In genomic region chr10:92571649-92572048, GRCh38 we compare ENCODE assay signal across 14 cellular contexts. TPM values are rescaled to one million over a fixed set of nuclear protein-coding genes. Genes with fewer than 3 reads are reported as not detected.
DNase-seq lines count a peak whose midpoint lies in the region; ATAC-seq, FAIRE-seq and TF ChIP-seq lines count a peak whose summit lies in the region.
"Had no signal": no experiment of that assay in that cellular context is flagged by ENCODE, and none has a peak within 500 bp of the region (broad histone marks: within the 10 kb centered on the region; RNA-seq: fewer than 3 reads in every experiment).

No MANE protein-coding gene starts in this region.

- H2AFZ ChIP-seq in K562 (ENCODE audit: low read depth, low read length), result no peak overlapping the region

- peaks cover 7 to 20% of the 10 kb centered on the region in 2 donors for H3K36me3 Mint-ChIP-seq in CD4-positive, alpha-beta memory T cell
- peaks cover 13% of the 10 kb centered on the region for H3K36me3 Mint-ChIP-seq in nephron progenitor cell (ENCODE audit: low read depth)

- POLR2A ChIA-PET in CD4-positive, alpha-beta memory T cell (lab: Charles Lee; ENCODE audit: partially characterized antibody), result interaction anchor here (1.1 to 8.4 kb wide), 4 partner anchors 9 to 281 kb away, joined by 3 to 151 read pairs (median 8); partner anchors contain the start of genes CPEB3, KIF11 and MARCHF5
- POLR2A ChIA-PET in K562 (lab: Yijun Ruan, JAX), result interaction anchor here (0.6 to 2.9 kb wide), 7 partner anchors 10 to 1045 kb away, joined by 3 to 10 read pairs (median 4); no protein-coding TSS in a partner anchor

- intact Hi-C loops in CD4-positive, alpha-beta memory T cell (cut with micrococcal nuclease), result loop anchor here (5.0 kb wide), 2 partner anchors 329 to 484 kb away; no protein-coding TSS in a partner anchor
- intact Hi-C loops in K562 (cut with micrococcal nuclease), result loop anchor here (10.0 kb wide), 1 partner anchor 187 kb away; no protein-coding TSS in a partner anchor

- TF ChIP-seq RAD21 in K562 (CRISPR knock-in tag; conservative IDR thresholded peaks at IDR 0.05 in 1 of 2, IDR thresholded peaks at IDR 0.05 in 1 of 2), result no peak

- no peak for TF ChIP-seq POLR2A in K562 (conservative IDR thresholded peaks at IDR 0.05)

- DNase-seq in CD4-positive, alpha-beta memory T cell, result no peak
- DNase-seq in HFF-Myc (ENCODE audit: extremely low read depth, low read depth) (no peak), K562 (ENCODE audit: extremely low read depth in 1 of 4, low spot score in 3 of 4) (no peak), nephron progenitor cell (no peak), left lobe of liver (ENCODE audit: low spot score) (no peak), mesenteric fat pad (ENCODE audit: low spot score) (no peak)
- DNase-seq in activated effector memory CD4-positive, alpha-beta T cell treated with anti-CD3 and anti-CD28 coated beads, Interleukin-2, amount 50 U/mL, for 16 hours, result no peak
- DNase-seq: activated B cell treated with CpG ODN at 0.5 μM for 24 hours; activated gamma-delta T cell; KBM-7; NCI-H345; SHP77 treated with DMSO at 0.1 percent for 48 hours; stimulated activated CD8-positive, alpha-beta memory T cell treated with anti-CD3 and anti-CD28 coated beads, Interleukin-4, amount 100 ng/mL, for 48 hours had no signal

- 0% methylated on average over 2 of the region's 2 CpGs for WGBS in K562 (ENCODE audit: insufficient coverage, low coverage, missing lambda C conversion rate)

- peak overlapping the region; percentile 95 for H3K4me2 ChIP-seq in K562 (ENCODE audit: insufficient read depth, low read length)

- no TSS peak for BruUV-seq in K562 (replicated peaks; lab: Mats Ljungman, UMichigan)

- H3K9me3 ChIP-seq in CD4-positive, alpha-beta memory T cell (ENCODE audit: control insufficient read depth in 1 of 2, low read length in 2 of 2), result no peaks in the 10 kb centered on the region
- H3K9me3 ChIP-seq in K562 (replicated peaks; ENCODE audit: control insufficient read depth, insufficient read depth, low read depth, low read length), result no peaks in the 10 kb centered on the region

- H4K20me1 ChIP-seq in K562 (replicated peaks; ENCODE audit: control insufficient read depth, insufficient read depth, low read length), result peaks cover 17% of the 10 kb centered on the region

- TF ChIP-seq CTCF in HFF-Myc (IDR thresholded peaks at IDR 0.05; ENCODE audit: low read depth, low read length, missing control alignments) (no peak), K562 (IDR thresholded peaks at IDR 0.05 in 2 of 3, conservative IDR thresholded peaks at IDR 0.05 in 1 of 3; ENCODE audit: insufficient read depth in 2 of 3, low read depth in 1 of 3, low read length in 3 of 3) (no peak), nephron progenitor cell (IDR thresholded peaks at IDR 0.05) (no peak)

- H3K27me3 Mint-ChIP-seq in CD4-positive, alpha-beta memory T cell, result no peaks in the 10 kb centered on the region
- no peaks in the 10 kb centered on the region for H3K27me3 Mint-ChIP-seq in nephron progenitor cell (ENCODE audit: low read depth, poor library complexity)
- H3K27me3 Mint-ChIP-seq: activated B cell treated with CpG ODN at 0.5 μM for 24 hours had no signal

- in situ Hi-C loops in K562 (cut with MboI), result loop anchor here (10.0 kb wide), 1 partner anchor 57 kb away; no protein-coding TSS in a partner anchor

- peak overlapping the region in 1 of 2 experiments; percentile 97; a peak in 1 of 4 replicates for H3K9ac ChIP-seq in K562 (ENCODE audit: insufficient read depth in 1 of 2, low read depth in 2 of 2, low read length in 2 of 2)

- peaks cover 86% of the 10 kb centered on the region for H3K79me2 ChIP-seq in K562 (ENCODE audit: control insufficient read depth, insufficient read depth, low read length)

- TF ChIP-seq EP300 in K562 (IDR thresholded peaks at IDR 0.05; ENCODE audit: low read length), result no peak

- H3K27ac ChIP-seq in CD4-positive, alpha-beta memory T cell (ENCODE audit: low read depth, low read length), result no peak overlapping the region
- H3K27ac ChIP-seq in K562 (ENCODE audit: extremely low read depth, low read depth, low read length), result no peak overlapping the region

- peak overlapping the region in 5 of 7 donors; percentile 5 to 91 (median 27) for H3K27ac Mint-ChIP-seq in CD4-positive, alpha-beta memory T cell
- H3K27ac Mint-ChIP-seq in nephron progenitor cell, result no peak overlapping the region

- H3K9me3 Mint-ChIP-seq in CD4-positive, alpha-beta memory T cell, result peaks cover 0 to 1% (median 0%) of the 10 kb centered on the region in 8 donors
- H3K9me3 Mint-ChIP-seq in nephron progenitor cell, result no peaks in the 10 kb centered on the region
- H3K9me3 Mint-ChIP-seq: activated B cell treated with CpG ODN at 0.5 μM for 24 hours had no signal

- CTCF ChIA-PET in CD4-positive, alpha-beta memory T cell (lab: Charles Lee; ENCODE audit: partially characterized antibody), result interaction anchor here (0.9 to 9.8 kb wide), 8 partner anchors 9 to 279 kb away, joined by 3 to 215 read pairs (median 4); no protein-coding TSS in a partner anchor
- CTCF ChIA-PET in K562 (lab: Yijun Ruan, JAX; ENCODE audit: low intra/inter-chr PET ratio), result no interaction called here

- peaks cover 38% of the 10 kb centered on the region for H3K4me1 ChIP-seq in CD4-positive, alpha-beta memory T cell (ENCODE audit: insufficient read depth, low read length)
- H3K4me1 ChIP-seq in K562 (replicated peaks in 1 of 2; ENCODE audit: control insufficient read depth in 2 of 2, insufficient read depth in 2 of 2, low read length in 2 of 2), result peaks cover 13 to 14% of the 10 kb centered on the region in 2 experiments; a peak in 4 of 5 replicates

- no peak overlapping the region for H3K4me3 ChIP-seq in CD4-positive, alpha-beta memory T cell (ENCODE audit: low read length in 2 of 2)
- H3K4me3 ChIP-seq in HFF-Myc (replicated peaks; ENCODE audit: low read depth, low read length) (peak overlapping the region; percentile 70), K562 (peak overlapping the region; percentile 87)

- no peaks in the 10 kb centered on the region for H3K27me3 ChIP-seq in CD4-positive, alpha-beta memory T cell (ENCODE audit: insufficient read depth, low read length)
- no peaks in the 10 kb centered on the region for H3K27me3 ChIP-seq in K562 (ENCODE audit: control insufficient read depth in 2 of 2, insufficient read depth in 2 of 2, low read length in 2 of 2)

- H3K4me3 Mint-ChIP-seq in CD4-positive, alpha-beta memory T cell, result peak overlapping the region in 5 of 8 donors; percentile 5 to 95 (median 93)
- H3K4me3 Mint-ChIP-seq in nephron progenitor cell, result peak overlapping the region; percentile 84

- H3K4me1 Mint-ChIP-seq in CD4-positive, alpha-beta memory T cell, result peaks cover 35 to 62% (median 45%) of the 10 kb centered on the region in 4 donors
- peaks cover 42% of the 10 kb centered on the region for H3K4me1 Mint-ChIP-seq in nephron progenitor cell

- peak; percentile 60 for FAIRE-seq in K562 (lab: Jason Lieb, UNC)

- H3K36me3 ChIP-seq in CD4-positive, alpha-beta memory T cell (ENCODE audit: insufficient read depth, low read length), result no peaks in the 10 kb centered on the region
- H3K36me3 ChIP-seq in K562 (ENCODE audit: control insufficient read depth, insufficient read depth, low read length), result peaks cover 39% of the 10 kb centered on the region

- H3K9me1 ChIP-seq in K562 (ENCODE audit: control insufficient read depth, insufficient read depth, low read length), result no peaks in the 10 kb centered on the region

- ATAC-seq in K562 (no peak), left lobe of liver (no peak), HG02678 (IDR thresholded peaks at IDR 0.05; ENCODE audit: unreplicated experiment) (no peak)

RNA-seq across cellular contexts. Expression of gene IDE, which starts 2.2 kb away (rescaled TPM):
- 10 to 100 TPM; 38.4 to 40.2 TPM for total RNA-seq in CD4-positive, alpha-beta memory T cell
- 10 to 100 TPM; 19.5 to 20.0 TPM for polyA plus RNA-seq in CD4-positive, alpha-beta memory T cell
- 50.5 and 136 TPM in 2 replicates for total RNA-seq in K562 (2011; cell fraction: chromatin; rRNA removed; ENCODE audit: low replicate concordance)
- total RNA-seq in K562 (2011; cell fraction: nucleolus; rRNA removed), result 18.2 and 28.7 TPM in 2 replicates
- total RNA-seq in K562 (2011; cell fraction: nucleoplasm; rRNA removed), result 50.9 and 77.5 TPM in 2 replicates
- total RNA-seq in K562 (2014; rRNA removed), result 20.1 and 20.4 TPM in 2 replicates
- total RNA-seq in K562 (2014; rRNA removed; fragmentation: Illumina TruSeq; extraction: Trizol), result 43.2 and 54.5 TPM in 2 replicates
- total RNA-seq in K562 (2015; rRNA removed; fragmentation: Illumina TruSeq; extraction: Trizol), result 41.0 and 41.3 TPM in 2 replicates
- total RNA-seq in K562 (2021), result 50.6 and 51.3 TPM in 2 replicates
- polyA plus RNA-seq in K562 (2011; rRNA removed), result 35.9 and 41.0 TPM in 2 replicates
- polyA plus RNA-seq in K562 (2011; cell fraction: cytosol; rRNA removed), result 10.6 and 13.3 TPM in 2 replicates
- polyA plus RNA-seq in K562 (2011; cell fraction: nucleus; rRNA removed), result 48.0 and 63.1 TPM in 2 replicates
- 18.3 and 23.1 TPM in 2 replicates for polyA plus RNA-seq in K562 (2012)
- polyA plus RNA-seq in K562 (2014; fragmentation: Illumina TruSeq; extraction: Trizol), result 26.7 and 33.2 TPM in 2 replicates
- 10 to 100 TPM; 10.2 to 19.5 TPM for polyA plus RNA-seq in K562 (2014; fragmentation: Nextera tagmentation; extraction: Ambion mirVana)
- polyA plus RNA-seq in K562 (2014; rRNA removed), result 17.3 and 17.5 TPM in 2 replicates
- polyA minus RNA-seq in K562 (2011; rRNA and poly(A)+ RNA removed), result 80.0 and 103 TPM in 2 replicates
- polyA minus RNA-seq in K562 (2011; cell fraction: cytosol; rRNA and poly(A)+ RNA removed), result 21.6 and 40.6 TPM in 2 replicates
- polyA minus RNA-seq in K562 (2011; cell fraction: nucleus; rRNA and poly(A)+ RNA removed), result 20.3 and 33.0 TPM in 2 replicates
- total RNA-seq in left lobe of liver, result 26.9 TPM
- total RNA-seq in mesenteric fat pad, result 37.4 TPM

RNA-seq across cellular contexts. Expression of gene KIF11, which starts 21.3 kb away (rescaled TPM):
- 1 to 10 TPM; 2.0 to 2.1 TPM for total RNA-seq in CD4-positive, alpha-beta memory T cell
- under 1 TPM; 0.87 to 0.92 TPM for polyA plus RNA-seq in CD4-positive, alpha-beta memory T cell
- 11.9 and 44.3 TPM in 2 replicates for total RNA-seq in K562 (2011; cell fraction: chromatin; rRNA removed; ENCODE audit: low replicate concordance)
- 5.8 and 7.9 TPM in 2 replicates for total RNA-seq in K562 (2011; cell fraction: nucleolus; rRNA removed)
- 13.7 and 14.2 TPM in 2 replicates for total RNA-seq in K562 (2011; cell fraction: nucleoplasm; rRNA removed)
- total RNA-seq in K562 (2014; rRNA removed) (23.3 and 23.9 TPM in 2 replicates), K562 (2014; rRNA removed; fragmentation: Illumina TruSeq; extraction: Trizol) (53.5 and 60.1 TPM in 2 replicates), K562 (2015; rRNA removed; fragmentation: Illumina TruSeq; extraction: Trizol) (49.6 and 54.4 TPM in 2 replicates), K562 (2021) (30.1 and 33.0 TPM in 2 replicates), left lobe of liver (0.38 TPM), mesenteric fat pad (0.29 TPM)
- polyA plus RNA-seq in K562 (2011; rRNA removed) (16.2 and 29.2 TPM in 2 replicates), K562 (2014; fragmentation: Illumina TruSeq; extraction: Trizol) (34.1 and 38.9 TPM in 2 replicates), K562 (2014; fragmentation: Nextera tagmentation; extraction: Ambion mirVana) (10 to 100 TPM; 11.3 to 12.3 TPM), K562 (2014; rRNA removed) (20.7 and 21.6 TPM in 2 replicates)
- 3.6 and 9.6 TPM in 2 replicates for polyA plus RNA-seq in K562 (2011; cell fraction: cytosol; rRNA removed)
- 4.8 and 7.8 TPM in 2 replicates for polyA plus RNA-seq in K562 (2011; cell fraction: nucleus; rRNA removed)
- 26.4 and 26.7 TPM in 2 replicates for polyA plus RNA-seq in K562 (2012)
- polyA minus RNA-seq in K562 (2011; rRNA and poly(A)+ RNA removed), result 40.6 and 49.6 TPM in 2 replicates
- polyA minus RNA-seq in K562 (2011; cell fraction: cytosol; rRNA and poly(A)+ RNA removed), result 17.8 and 20.9 TPM in 2 replicates
- 5.4 and 14.1 TPM in 2 replicates for polyA minus RNA-seq in K562 (2011; cell fraction: nucleus; rRNA and poly(A)+ RNA removed)

Comparison
In these comparisons a context has a peak if more than half of its experiments do, and no peak if none do; other contexts are left out.
1. H3K4me3 ChIP-seq: peak in HFF-Myc (single experiment) and K562 (single experiment); none in CD4-positive, alpha-beta memory T cell (0 of 2).